16 cellular contexts compared by ENCODE assay signal in the genomic region with DNA sequence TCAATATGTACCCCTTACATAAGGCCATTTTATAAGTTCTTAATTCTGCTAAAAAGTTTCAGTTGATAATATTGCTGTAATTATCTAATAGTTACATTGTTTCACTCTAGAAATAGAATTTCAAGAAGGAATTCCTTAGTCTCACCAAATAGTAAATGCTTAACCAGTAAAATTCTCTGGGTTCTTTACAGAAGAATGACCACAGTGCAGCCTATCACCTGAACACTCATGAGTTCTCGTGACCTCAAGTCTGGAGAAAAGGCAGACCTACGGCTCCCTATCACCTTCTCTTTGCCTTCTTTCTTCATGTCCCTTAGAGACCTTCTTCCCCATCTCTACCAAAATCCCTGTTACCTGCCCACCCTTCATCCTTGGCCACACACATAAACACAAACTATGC. TPM values are rescaled to one million over a fixed set of nuclear protein-coding genes. Genes with fewer than 3 reads are reported as not detected.
A peak's percentile ranks its signal among the peaks of the same experiment; 100 is the strongest.
DNase-seq lines count a peak whose midpoint lies in the region; ATAC-seq and TF ChIP-seq lines count a peak whose summit lies in the region.
"Had no signal": no experiment of that assay in that cellular context is flagged by ENCODE, and none has a peak within 500 bp of the region (broad histone marks: within the 10 kb centered on the region; RNA-seq: fewer than 3 reads in every experiment).

No MANE protein-coding gene starts in this region.

- H3K27me3 Mint-ChIP-seq in naive B cell (no peaks in the 10 kb centered on the region), osteocyte (ENCODE audit: unreplicated experiment) (no peaks in the 10 kb centered on the region)
- H3K27me3 Mint-ChIP-seq: CD4-positive, alpha-beta T cell had no signal

- H3K27ac Mint-ChIP-seq in naive B cell, result peak overlapping the region in 5 of 6 donors; percentile 0 to 39 (median 11)
- H3K27ac Mint-ChIP-seq in osteocyte (ENCODE audit: unreplicated experiment), result no peak overlapping the region
- H3K27ac Mint-ChIP-seq: CD4-positive, alpha-beta T cell; HFFc6 had no signal

- H3K4me3 ChIP-seq in kidney epithelial cell (ENCODE audit: low read depth, low read length) (no peak overlapping the region), transverse colon (no peak overlapping the region), heart right ventricle (no peak overlapping the region)

- no peaks in the 10 kb centered on the region for H3K9me3 ChIP-seq in transverse colon
- no peaks in the 10 kb centered on the region for H3K9me3 ChIP-seq in heart right ventricle
- H3K9me3 ChIP-seq: Caco-2 had no signal

- WGBS in transverse colon (ENCODE audit: low coverage in 1 of 2), 2 donors, result 83 to 93% methylated on average over 1 to 2 of the region's 2 CpGs
- WGBS in heart right ventricle, 2 donors, result 87 to 94% methylated on average over 2 of the region's 2 CpGs

- peak overlapping the region; percentile 25 for H3K27ac ChIP-seq in cingulate gyrus (ENCODE audit: low read depth, low read length)
- no peak overlapping the region for H3K27ac ChIP-seq in transverse colon
- H3K27ac ChIP-seq in heart right ventricle, result no peak overlapping the region
- H3K27ac ChIP-seq: C4-2B had no signal

- no peak for TF ChIP-seq EP300 in transverse colon (IDR thresholded peaks at IDR 0.05; ENCODE audit: low read depth)

- intact Hi-C loops in transverse colon (cut with DNase I; ENCODE audit: low total_unique reads) (no loop called here), heart right ventricle (cut with DNase I) (no loop called here)

- in situ Hi-C loops in transverse colon (cut with MboI; ENCODE audit: low pct_ligation_motif_present in 1 of 4, low pct_unique_long_range_greater_than_20kb in 1 of 4, low sequenced_read_pairs in 3 of 4), result no loop called here

- H3K36me3 ChIP-seq in kidney epithelial cell (ENCODE audit: control insufficient read depth, insufficient read depth, low read length) (no peaks in the 10 kb centered on the region), transverse colon (no peaks in the 10 kb centered on the region), heart right ventricle (peaks cover 0 to 3% (median 0%) of the 10 kb centered on the region in 9 donors)

- H3K4me1 ChIP-seq in transverse colon (no peaks in the 10 kb centered on the region), heart right ventricle (no peaks in the 10 kb centered on the region)
- H3K4me1 ChIP-seq: Caco-2 had no signal

- H3K36me3 Mint-ChIP-seq in naive B cell, result peaks cover 0 to under 1% of the 10 kb centered on the region in 2 donors
- H3K36me3 Mint-ChIP-seq in osteocyte (ENCODE audit: unreplicated experiment), result peaks cover 2% of the 10 kb centered on the region

- H3K4me3 Mint-ChIP-seq in naive B cell (no peak overlapping the region), osteocyte (ENCODE audit: unreplicated experiment) (no peak overlapping the region)
- H3K4me3 Mint-ChIP-seq: CD4-positive, alpha-beta T cell; HFFc6 had no signal

- H3K4me1 Mint-ChIP-seq in naive B cell (peaks cover 0 to 13% (median 5%) of the 10 kb centered on the region in 3 donors), osteocyte (ENCODE audit: unreplicated experiment) (no peaks in the 10 kb centered on the region)

- TF ChIP-seq CTCF in kidney epithelial cell (IDR thresholded peaks at IDR 0.05; ENCODE audit: insufficient read depth, low read length, poor library complexity, severe bottlenecking) (no peak), osteocyte (IDR thresholded peaks at IDR 0.05) (no peak), transverse colon (IDR thresholded peaks at IDR 0.05) (no peak), heart right ventricle (IDR thresholded peaks at IDR 0.05) (no peak)

- H3K27me3 ChIP-seq in kidney epithelial cell (ENCODE audit: control insufficient read depth, insufficient read depth, low read length), result no peaks in the 10 kb centered on the region
- no peaks in the 10 kb centered on the region for H3K27me3 ChIP-seq in transverse colon
- H3K27me3 ChIP-seq in heart right ventricle, result no peaks in the 10 kb centered on the region

- no peak for ATAC-seq in naive B cell (ENCODE audit: low read depth in 2 of 2)
- ATAC-seq in HG03175 (IDR thresholded peaks at IDR 0.05; ENCODE audit: unreplicated experiment), result no peak
- no peak for ATAC-seq in heart right ventricle
- ATAC-seq: HCT116 had no signal

- H3K9me3 Mint-ChIP-seq in naive B cell, result peaks cover 0 to 3% (median 0%) of the 10 kb centered on the region in 7 donors
- no peaks in the 10 kb centered on the region for H3K9me3 Mint-ChIP-seq in osteocyte (ENCODE audit: unreplicated experiment)
- H3K9me3 Mint-ChIP-seq: HFFc6 had no signal

- no peak for TF ChIP-seq POLR2A in transverse colon (IDR thresholded peaks at IDR 0.05)

- DNase-seq in kidney epithelial cell (ENCODE audit: low read depth), result peak; percentile 4
- DNase-seq in naive B cell, result no peak
- DNase-seq in renal cortical epithelial cell (ENCODE audit: low read depth), result peak; percentile 80
- no peak for DNase-seq in osteocyte (ENCODE audit: extremely low spot score, unreplicated experiment)
- no peak for DNase-seq in transverse colon
- no peak for DNase-seq in heart right ventricle
- DNase-seq: AML-193; Caco-2; CD4-positive, alpha-beta T cell; GOT3; H7; HFFc6 had no signal

RNA-seq across cellular contexts. Expression of gene CCDC191, which starts 30.9 kb away (rescaled TPM):
- total RNA-seq in kidney epithelial cell, result 2.0 and 3.4 TPM in 2 replicates
- polyA plus RNA-seq in naive B cell (ENCODE audit: low read depth in 6 of 6), result 10 to 100 TPM in 5 of 6 donors, 1 to 10 TPM in 1; 5.9 to 23.8 (median 14.9) TPM
- 1.6 and 6.4 TPM in 2 replicates for total RNA-seq in renal cortical epithelial cell
- 4.3 and 7.1 TPM in 2 replicates for total RNA-seq in osteocyte
- total RNA-seq in transverse colon, result 10 to 100 TPM in 2 of 4 donors, 1 to 10 TPM in 2; 5.7 to 27.7 (median 11.7) TPM
- total RNA-seq in heart right ventricle, result 1 to 10 TPM in 8 of 10 donors, under 1 TPM in 2; 0.68 to 3.6 (median 1.8) TPM
- polyA plus RNA-seq in heart right ventricle, result 1 to 10 TPM in 1 of 2 donors, under 1 TPM in 1; 0.51 to 2.2 TPM

RNA-seq across cellular contexts. Expression of gene QTRT2, which starts 31.1 kb away (rescaled TPM):
- 23.4 and 30.1 TPM in 2 replicates for total RNA-seq in kidney epithelial cell
- 10 to 100 TPM; 24.8 to 32.7 (median 31.0) TPM for polyA plus RNA-seq in naive B cell (ENCODE audit: low read depth in 6 of 6)
- 21.0 and 24.3 TPM in 2 replicates for total RNA-seq in renal cortical epithelial cell
- 13.6 and 15.4 TPM in 2 replicates for total RNA-seq in osteocyte
- total RNA-seq in transverse colon, result 10 to 100 TPM in 3 of 4 donors, 1 to 10 TPM in 1; 7.2 to 18.3 (median 14.7) TPM
- total RNA-seq in heart right ventricle, result 1 to 10 TPM; 3.6 to 9.7 (median 5.2) TPM
- 1 to 10 TPM; 3.4 to 4.2 TPM for polyA plus RNA-seq in heart right ventricle

Comparison
In these comparisons a context has a peak if more than half of its experiments do, and no peak if none do; other contexts are left out.
1. DNase-seq: peak in kidney epithelial cell (single experiment) and renal cortical epithelial cell (single experiment); none in naive B cell (single experiment), osteocyte (single experiment), transverse colon (single experiment) and heart right ventricle (0 of 2).